In the genomic region with DNA sequence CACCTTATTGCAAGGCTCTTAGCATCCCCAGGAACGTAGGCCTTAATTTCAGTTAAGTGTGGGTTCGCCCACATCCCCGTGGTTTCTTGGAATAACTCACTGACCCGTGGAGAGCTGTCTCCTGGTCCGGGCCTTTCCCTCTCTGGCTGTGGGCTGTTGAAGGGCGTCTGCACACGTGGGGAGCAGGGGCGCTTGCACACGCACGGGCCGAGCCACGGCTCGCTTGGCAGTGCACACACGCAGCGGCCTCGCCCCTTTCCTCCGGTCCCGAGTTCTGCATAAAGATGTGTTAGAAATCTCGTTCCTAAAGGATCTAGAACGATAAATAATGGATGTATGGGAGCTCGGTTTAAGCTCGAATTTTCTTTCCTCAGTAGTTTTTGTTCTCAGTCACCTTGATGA, we compare ENCODE assay signal across 8 cellular contexts.
DNase-seq lines count a peak whose midpoint lies in the region; ATAC-seq, FAIRE-seq and TF ChIP-seq lines count a peak whose summit lies in the region.

No MANE protein-coding gene starts in this region.

- H3K36me3 ChIP-seq in ACC112 (ENCODE audit: insufficient read depth, low read length): no peaks in the 10 kb centered on the region
- H3K36me3 ChIP-seq in ectodermal cell (ENCODE audit: control insufficient read depth, insufficient read depth, low read length): no peaks in the 10 kb centered on the region
- H3K36me3 ChIP-seq in tibial artery: no peaks in the 10 kb centered on the region

- H3K4me3 ChIP-seq in ACC112 (ENCODE audit: low read depth, low read length) (peak overlapping the region; percentile 83), ectodermal cell (ENCODE audit: insufficient read depth, low read depth, low read length) (peak overlapping the region; percentile 49), tibial artery (peak overlapping the region; percentile 45 to 48)

- DNase-seq in RWPE1 (ENCODE audit: low spot score) (no peak), midbrain (lab: John Stamatoyannopoulos, UW) (peak; percentile 71), tibial artery (peak; percentile 30 to 54), DMS114 treated with DMSO at 0.1 percent for 48 hours (lab: John Stamatoyannopoulos, UW; ENCODE audit: unreplicated experiment) (no peak), RCC 7860 (ENCODE audit: low spot score) (no peak)

- WGBS in ectodermal cell, 2 experiments: 10 to 11% methylated on average over 22 of the region's 22 CpGs

- H3K27ac ChIP-seq in ACC112 (ENCODE audit: low read depth, low read length) (no peak overlapping the region), RWPE1 (peak overlapping the region; percentile 42), ectodermal cell (ENCODE audit: insufficient read depth, low read depth, low read length, poor library complexity, severe bottlenecking) (peak overlapping the region; percentile 61), tibial artery (no peak overlapping the region)

- peak; percentile 26 for ATAC-seq in GM18907 (IDR thresholded peaks at IDR 0.05; ENCODE audit: unreplicated experiment)

- CTCF ChIA-PET in RWPE1 (lab: Yijun Ruan, JAX): interaction anchor here (2.2 kb wide), 1 partner anchor 11 kb away, joined by 5 read pairs; no protein-coding TSS in a partner anchor

- no peak for FAIRE-seq in RCC 7860 (lab: Jason Lieb, UNC)

- POLR2A ChIA-PET in RWPE1 (lab: Yijun Ruan, JAX; ENCODE audit: low non-redundant PET): interaction anchor here (0.8 kb wide), 1 partner anchor 141 kb away, joined by 3 read pairs; no protein-coding TSS in a partner anchor

- no peaks in the 10 kb centered on the region for H3K27me3 ChIP-seq in ACC112 (ENCODE audit: insufficient read depth, low read length)
- no peaks in the 10 kb centered on the region for H3K27me3 ChIP-seq in ectodermal cell (ENCODE audit: control insufficient read depth, insufficient read depth, low read length, poor library complexity, severe bottlenecking)
- no peaks in the 10 kb centered on the region for H3K27me3 ChIP-seq in tibial artery

- intact Hi-C loops in tibial artery (cut with DNase I; ENCODE audit: low total_unique reads): no loop called here

- peaks cover 50% of the 10 kb centered on the region for H3K79me2 ChIP-seq in ACC112 (ENCODE audit: control insufficient read depth, insufficient read depth, low read length, unreplicated experiment)

- H2AFZ ChIP-seq in ACC112 (ENCODE audit: low read length, unreplicated experiment): no peak overlapping the region

- H3K9me3 ChIP-seq in ectodermal cell (ENCODE audit: control insufficient read depth, low read length) (no peaks in the 10 kb centered on the region), tibial artery (no peaks in the 10 kb centered on the region)

- TF ChIP-seq CTCF in RWPE1 (conservative IDR thresholded peaks at IDR 0.05; ENCODE audit: low read depth) (no peak), tibial artery (IDR thresholded peaks at IDR 0.05) (no peak)

- H3K4me1 ChIP-seq in ACC112 (ENCODE audit: control insufficient read depth, insufficient read depth, low read length, unreplicated experiment) (peaks cover 16% of the 10 kb centered on the region), ectodermal cell (ENCODE audit: control insufficient read depth, insufficient read depth, low read length) (peaks cover 45% of the 10 kb centered on the region), tibial artery (peaks cover 0 to 13% (median 0%) of the 10 kb centered on the region in 4 donors)

Comparison
In these comparisons a context has a peak if more than half of its experiments do, and no peak if none do; other contexts are left out.
1. H3K27ac ChIP-seq: peak in RWPE1 (single experiment) and ectodermal cell (single experiment); none in ACC112 (single experiment) and tibial artery (0 of 2).
2. DNase-seq: peak in midbrain (single experiment) and tibial artery (2 of 2); none in RWPE1 (single experiment), DMS114 treated with DMSO at 0.1 percent for 48 hours (single experiment) and RCC 7860 (single experiment).
3. Peak in every context shown above with its lines, with median percentiles within 50 percentile points of each other: H3K4me3 ChIP-seq.